8 cellular contexts compared by ENCODE assay signal in genomic region chr1:42658880-42659337, GRCh38. TPM values are rescaled to one million over a fixed set of nuclear protein-coding genes. Genes with fewer than 3 reads are reported as not detected.
DNase-seq lines count a peak whose midpoint lies in the region; ATAC-seq and TF ChIP-seq lines count a peak whose summit lies in the region.

No MANE protein-coding gene starts in this region.

- peaks cover 26% of the 10 kb centered on the region for H3K36me3 Mint-ChIP-seq in T-helper 2 cell treated with Interferon-gamma antibody and Interleukin-4, amounts not matched to agents 5 μg/mL and 100 μg/mL, for 36 hours (ENCODE audit: low read depth)

- peak overlapping the region; percentile 82 for H4K91ac ChIP-seq in neuronal stem cell (ENCODE audit: low read depth, low read length, poor library complexity)

- H2BK120ac ChIP-seq in neuronal stem cell (ENCODE audit: low read depth, low read length) = no peak overlapping the region

- peak overlapping the region; percentile 76 for H3K4me3 ChIP-seq in PC-9
- peak overlapping the region; percentile 98 for H3K4me3 ChIP-seq in epithelial cell of proximal tubule (ENCODE audit: low read depth, low read length)
- H3K4me3 ChIP-seq in neuronal stem cell (ENCODE audit: low read length in 2 of 2) = peak overlapping the region; percentile 92 to 94

- no peaks in the 10 kb centered on the region for H3K9me3 Mint-ChIP-seq in T-helper 2 cell treated with Interferon-gamma antibody and Interleukin-4, amounts not matched to agents 5 μg/mL and 100 μg/mL, for 36 hours

- H3K27me3 ChIP-seq in PC-9 (ENCODE audit: insufficient read depth, low read depth) (no peaks in the 10 kb centered on the region), neuronal stem cell (ENCODE audit: control insufficient read depth in 3 of 3, insufficient read depth in 3 of 3, low read depth in 1 of 3, low read length in 3 of 3) (no peaks in the 10 kb centered on the region)

- peaks cover 38% of the 10 kb centered on the region for H3K4me1 Mint-ChIP-seq in T-helper 2 cell treated with Interferon-gamma antibody and Interleukin-4, amounts not matched to agents 5 μg/mL and 100 μg/mL, for 36 hours (ENCODE audit: low read depth)

- H3K18ac ChIP-seq in neuronal stem cell (ENCODE audit: low read length) = peak overlapping the region; percentile 94

- H3K4me3 Mint-ChIP-seq in T-helper 2 cell treated with Interferon-gamma antibody and Interleukin-4, amounts not matched to agents 5 μg/mL and 100 μg/mL, for 36 hours = peak overlapping the region; percentile 94

- H3F3A ChIP-seq in PC-9 (ENCODE audit: insufficient read depth, low read depth) = peaks cover 8% of the 10 kb centered on the region; the same call in 1 of the 2 replicates

- H3K27ac Mint-ChIP-seq in T-helper 2 cell treated with Interferon-gamma antibody and Interleukin-4, amounts not matched to agents 5 μg/mL and 100 μg/mL, for 36 hours = peak overlapping the region; percentile 96

- H3K79me1 ChIP-seq in neuronal stem cell (ENCODE audit: low read depth, low read length) = peaks cover 10% of the 10 kb centered on the region

- peaks cover 19% of the 10 kb centered on the region for H3K4me1 ChIP-seq in PC-9 (replicated peaks; ENCODE audit: insufficient read depth)
- peaks cover 5 to 8% of the 10 kb centered on the region in 2 donors for H3K4me1 ChIP-seq in neuronal stem cell (ENCODE audit: control insufficient read depth in 2 of 2, insufficient read depth in 1 of 2, low read depth in 1 of 2, low read length in 2 of 2)

- POLR2A ChIA-PET in PC-9 (lab: Charles Lee; ENCODE audit: unreplicated experiment) = no interaction called here

- H3K23ac ChIP-seq in neuronal stem cell (ENCODE audit: low read depth, low read length, poor library complexity) = peak overlapping the region; percentile 89

- H3K4ac ChIP-seq in neuronal stem cell (ENCODE audit: low read length) = peak overlapping the region; percentile 38

- no peak overlapping the region for H4K8ac ChIP-seq in neuronal stem cell (ENCODE audit: low read depth, low read length)

- no peak for ATAC-seq in GM19351 (IDR thresholded peaks at IDR 0.05; ENCODE audit: unreplicated experiment)

- no peaks in the 10 kb centered on the region for H3K27me3 Mint-ChIP-seq in T-helper 2 cell treated with Interferon-gamma antibody and Interleukin-4, amounts not matched to agents 5 μg/mL and 100 μg/mL, for 36 hours (ENCODE audit: low read depth)

- no peaks in the 10 kb centered on the region for H3K9me2 ChIP-seq in PC-9 (ENCODE audit: insufficient read depth)

- peak overlapping the region; percentile 90 for H2AK5ac ChIP-seq in neuronal stem cell (ENCODE audit: low read depth, low read length)

- peak overlapping the region; percentile 49 for H2BK15ac ChIP-seq in neuronal stem cell (ENCODE audit: low read length)

- intact Hi-C loops in PC-9 (cut with micrococcal nuclease; ENCODE audit: unreplicated experiment) = loop anchor here (1.0 kb wide), 1 partner anchor 23 kb away; the partner anchor contains the start of gene YBX1

- H3K27ac ChIP-seq in PC-9 (peak overlapping the region; percentile 64), neuronal stem cell (replicated peaks; ENCODE audit: low read length) (no peak overlapping the region)

- no peak for TF ChIP-seq CTCF in PC-9 (conservative IDR thresholded peaks at IDR 0.05)
- no peak for TF ChIP-seq CTCF in epithelial cell of proximal tubule (conservative IDR thresholded peaks at IDR 0.05; ENCODE audit: low read depth, low read length)

- H3K14ac ChIP-seq in neuronal stem cell (ENCODE audit: low read length) = peak overlapping the region; percentile 91

- BruUV-seq in PC-9 (replicated peaks; lab: Mats Ljungman, UMichigan) = no TSS peak

- no peak overlapping the region for H2BK5ac ChIP-seq in neuronal stem cell (ENCODE audit: low read length)

- H4K20me1 ChIP-seq in PC-9 (ENCODE audit: insufficient read depth) = no peaks in the 10 kb centered on the region

- H2AFZ ChIP-seq in PC-9 (peak overlapping the region; percentile 95), neuronal stem cell (ENCODE audit: low read length) (peak overlapping the region; percentile 86)

- no CpG with 5 or more reads among the region's 19 CpGs for WGBS in neuronal stem cell (ENCODE audit: extremely low coverage in 2 of 2, insufficient read length in 2 of 2, insufficient replicate concordance in 1 of 2), 2 donors

- H3K36me3 ChIP-seq in PC-9 (ENCODE audit: low read depth) (peaks cover 6% of the 10 kb centered on the region), neuronal stem cell (replicated peaks in 1 of 2; ENCODE audit: control insufficient read depth in 2 of 2, insufficient read depth in 2 of 2, low read length in 2 of 2) (peaks cover 2 to 45% of the 10 kb centered on the region in 2 donors)

- no peak for DNase-seq in T-helper 2 cell treated with Interferon-gamma antibody and Interleukin-4, amounts not matched to agents 5 μg/mL and 100 μg/mL, for 36 hours (ENCODE audit: low spot score)
- DNase-seq in T-helper 2 cell (no peak), PC-9 (no peak), epithelial cell of proximal tubule (ENCODE audit: low read depth) (no peak), neuronal stem cell (ENCODE audit: low spot score) (no peak), cerebellum (ENCODE audit: low spot score) (no peak), NCI-H345 (lab: John Stamatoyannopoulos, UW) (no peak)

- H3K9ac ChIP-seq in neuronal stem cell (ENCODE audit: low read depth, low read length, poor library complexity) = peak overlapping the region; percentile 89

- H3K79me2 ChIP-seq in PC-9 (ENCODE audit: low read depth) = peaks cover 22% of the 10 kb centered on the region

- peak overlapping the region; percentile 99 for H3K4me2 ChIP-seq in PC-9
- H3K4me2 ChIP-seq in neuronal stem cell (ENCODE audit: insufficient read depth, low read length, poor library complexity, severe bottlenecking) = peak overlapping the region; percentile 94

- H2BK12ac ChIP-seq in neuronal stem cell (ENCODE audit: low read length) = no peak overlapping the region

- CTCF ChIA-PET in PC-9 (lab: Charles Lee) = no interaction called here

- H3K9me3 ChIP-seq in PC-9 (ENCODE audit: insufficient read depth, low read depth) (no peaks in the 10 kb centered on the region), neuronal stem cell (replicated peaks in 1 of 2; ENCODE audit: control insufficient read depth in 2 of 2, insufficient read depth in 1 of 2, low read depth in 1 of 2, low read length in 2 of 2) (no peaks in the 10 kb centered on the region)

RNA-seq across cellular contexts. Expression of gene PPIH, which starts 0.7 kb away (rescaled TPM):
- total RNA-seq in PC-9 (2021) (82.7 and 102 TPM in 2 replicates), epithelial cell of proximal tubule (59.8 and 76.7 TPM in 2 replicates), cerebellum (19.5 TPM)
- 106 TPM for polyA plus RNA-seq in neuronal stem cell (2013, experiment 1 of 2)
- 102 TPM for polyA plus RNA-seq in neuronal stem cell (2013, experiment 2 of 2)

RNA-seq across cellular contexts. Expression of gene YBX1, which starts 23.3 kb away (rescaled TPM):
- 656 and 1,130 TPM in 2 replicates for total RNA-seq in PC-9 (2021)
- 790 and 1,074 TPM in 2 replicates for total RNA-seq in epithelial cell of proximal tubule
- polyA plus RNA-seq in neuronal stem cell (2013, experiment 1 of 2) = 1,990 TPM
- 1,985 TPM for polyA plus RNA-seq in neuronal stem cell (2013, experiment 2 of 2)
- total RNA-seq in cerebellum = 593 TPM
